ENCODE assay signal across 12 cellular contexts in genomic region chr2:10054424-10054823, GRCh38. TPM values are rescaled to one million over a fixed set of nuclear protein-coding genes. Genes with fewer than 3 reads are reported as not detected.
"Had no signal": no experiment of that assay in that cellular context is flagged by ENCODE, and none has a peak within 500 bp of the region (broad histone marks: within the 10 kb centered on the region; RNA-seq: fewer than 3 reads in every experiment).

No MANE protein-coding gene starts in this region.

- H3K4me3 ChIP-seq: coronary artery, thoracic aorta had no signal

- H3K9me3 ChIP-seq: thoracic aorta had no signal

- DNase-seq: activated CD4-positive, alpha-beta T cell treated with anti-CD3 and anti-CD28 coated beads, Interleukin-2, amount 50 U/mL, for 48 hours; activated naive CD4-positive, alpha-beta T cell treated with anti-CD3 and anti-CD28 coated beads, Interleukin-2, amount 10 ng/mL, durations not matched to agents 7 days and 5 days; caudate nucleus; foreskin fibroblast; glutamatergic neuron; hypothalamus; midbrain; T-helper 1 cell had no signal

RNA-seq across cellular contexts. Expression of gene CYS1, which starts 25.8 kb away (rescaled TPM):
- total RNA-seq: endothelial cell of umbilical vein, lung microvascular endothelial cell had no signal
- polyA plus RNA-seq: endothelial cell of umbilical vein had no signal
